ENCODE assay signal across 9 cellular contexts in genomic region chr3:187986514-187986934, GRCh38.
A peak's percentile ranks its signal among the peaks of the same experiment; 100 is the strongest.
DNase-seq lines count a peak whose midpoint lies in the region; ATAC-seq, FAIRE-seq and TF ChIP-seq lines count a peak whose summit lies in the region.
"Had no signal": no experiment of that assay in that cellular context is flagged by ENCODE, and none has a peak within 500 bp of the region (broad histone marks: within the 10 kb centered on the region; RNA-seq: fewer than 3 reads in every experiment).

No MANE protein-coding gene starts in this region.

- H3K27ac Mint-ChIP-seq in osteocyte (ENCODE audit: unreplicated experiment) = no peak overlapping the region

- DNase-seq in ELF-1 (ENCODE audit: low read depth, low spot score) (peak; percentile 53), RCC 7860 (ENCODE audit: low spot score) (peak; percentile 94), K562 (ENCODE audit: extremely low read depth in 1 of 4, low spot score in 3 of 4) (peak in 2 of 4 experiments; percentile 28 to 43), vagina (ENCODE audit: extremely low spot score in 2 of 2) (no peak), osteocyte (ENCODE audit: extremely low spot score, unreplicated experiment) (no peak), putamen (ENCODE audit: low spot score) (no peak)

- TF ChIP-seq POLR2A in K562 (conservative IDR thresholded peaks at IDR 0.05) = no peak
- TF ChIP-seq POLR2A in vagina (IDR thresholded peaks at IDR 0.05) = no peak

- TF ChIP-seq CTCF in K562 (IDR thresholded peaks at IDR 0.05 in 2 of 3, conservative IDR thresholded peaks at IDR 0.05 in 1 of 3; ENCODE audit: insufficient read depth in 2 of 3, low read depth in 1 of 3, low read length in 3 of 3) (no peak), vagina (IDR thresholded peaks at IDR 0.05) (no peak), osteocyte (IDR thresholded peaks at IDR 0.05) (no peak)

- H3K4me3 Mint-ChIP-seq in osteocyte (ENCODE audit: unreplicated experiment) = no peak overlapping the region

- intact Hi-C loops in K562 (cut with micrococcal nuclease) (loop anchor here (10.0 kb wide), 1 partner anchor 242 kb away; the partner anchor contains the start of gene BCL6), vagina (cut with DNase I) (no loop called here)

- no peaks in the 10 kb centered on the region for H3K9me1 ChIP-seq in K562 (ENCODE audit: control insufficient read depth, insufficient read depth, low read length)

- in situ Hi-C loops in K562 (cut with MboI) = no loop called here

- POLR2A ChIA-PET in K562 (lab: Yijun Ruan, JAX) = interaction anchor here (0.6 to 1.0 kb wide), 2 partner anchors 8 to 86 kb away, joined by 3 read pairs; no protein-coding TSS in a partner anchor

- TF ChIP-seq RAD21 in K562 (CRISPR knock-in tag; conservative IDR thresholded peaks at IDR 0.05 in 1 of 2, IDR thresholded peaks at IDR 0.05 in 1 of 2) = no peak

- no peaks in the 10 kb centered on the region for H3K27me3 Mint-ChIP-seq in osteocyte (ENCODE audit: unreplicated experiment)

- peaks cover 0 to 17% of the 10 kb centered on the region in 2 experiments; a peak in 3 of 5 replicates for H3K4me1 ChIP-seq in K562 (replicated peaks in 1 of 2; ENCODE audit: control insufficient read depth in 2 of 2, insufficient read depth in 2 of 2, low read length in 2 of 2)
- peaks cover 18% of the 10 kb centered on the region for H3K4me1 ChIP-seq in skeletal muscle satellite cell (ENCODE audit: control insufficient read depth, insufficient read depth, low read length)
- H3K4me1 ChIP-seq in vagina = no peaks in the 10 kb centered on the region

- H4K20me1 ChIP-seq in K562 (replicated peaks; ENCODE audit: control insufficient read depth, insufficient read depth, low read length) = no peaks in the 10 kb centered on the region

- H3K9me3 Mint-ChIP-seq in osteocyte (ENCODE audit: unreplicated experiment) = no peaks in the 10 kb centered on the region

- peak; percentile 88 for FAIRE-seq in RCC 7860 (lab: Jason Lieb, UNC)
- no peak for FAIRE-seq in K562 (lab: Jason Lieb, UNC)
- FAIRE-seq: endometrium had no signal

- H3K4me2 ChIP-seq in K562 (ENCODE audit: insufficient read depth, low read length) = peak overlapping the region; percentile 45
- H3K4me2 ChIP-seq in skeletal muscle satellite cell (ENCODE audit: low read length) = peak overlapping the region; percentile 10

- no peak overlapping the region for H3K4me3 ChIP-seq in K562
- H3K4me3 ChIP-seq in skeletal muscle satellite cell (ENCODE audit: low read length) = no peak overlapping the region
- no peak overlapping the region for H3K4me3 ChIP-seq in vagina

- no peaks in the 10 kb centered on the region for H3K9me3 ChIP-seq in K562 (replicated peaks; ENCODE audit: control insufficient read depth, insufficient read depth, low read depth, low read length)
- no peaks in the 10 kb centered on the region for H3K9me3 ChIP-seq in skeletal muscle satellite cell (replicated peaks; ENCODE audit: low read length)
- H3K9me3 ChIP-seq in vagina = no peaks in the 10 kb centered on the region

- WGBS in K562 (ENCODE audit: insufficient coverage, low coverage, missing lambda C conversion rate) = 0% methylated on average over 4 of the region's 5 CpGs

- peak overlapping the region; percentile 68; the same call in 1 of the 2 replicates for H2AFZ ChIP-seq in K562 (ENCODE audit: low read depth, low read length)

- peak; percentile 87 for ATAC-seq in K562
- no peak for ATAC-seq in HG03097 (IDR thresholded peaks at IDR 0.05; ENCODE audit: low FRiP score, unreplicated experiment)

- H3K27me3 ChIP-seq in K562 (ENCODE audit: control insufficient read depth in 2 of 2, insufficient read depth in 2 of 2, low read length in 2 of 2) = peaks cover 0 to 5% of the 10 kb centered on the region in 2 experiments; a peak in 1 of 5 replicates
- no peaks in the 10 kb centered on the region for H3K27me3 ChIP-seq in skeletal muscle satellite cell (ENCODE audit: control insufficient read depth, insufficient read depth, low read length)
- no peaks in the 10 kb centered on the region for H3K27me3 ChIP-seq in vagina

- H3K9ac ChIP-seq in K562 (ENCODE audit: insufficient read depth in 1 of 2, low read depth in 2 of 2, low read length in 2 of 2) = no peak overlapping the region
- H3K9ac ChIP-seq in skeletal muscle satellite cell (ENCODE audit: low read depth, low read length) = peak overlapping the region; percentile 3

- peaks cover 17% of the 10 kb centered on the region for H3K4me1 Mint-ChIP-seq in osteocyte (ENCODE audit: unreplicated experiment)

- no peaks in the 10 kb centered on the region for H3K79me2 ChIP-seq in K562 (ENCODE audit: control insufficient read depth, insufficient read depth, low read length)

- no TSS peak for BruUV-seq in K562 (replicated peaks; lab: Mats Ljungman, UMichigan)

- peak overlapping the region; percentile 28; the same call in 1 of the 3 replicates for H3K27ac ChIP-seq in K562 (ENCODE audit: extremely low read depth, low read depth, low read length)
- H3K27ac ChIP-seq in vagina = no peak overlapping the region

- CTCF ChIA-PET in K562 (lab: Yijun Ruan, JAX; ENCODE audit: low intra/inter-chr PET ratio) = no interaction called here

- no peaks in the 10 kb centered on the region for H3K36me3 Mint-ChIP-seq in osteocyte (ENCODE audit: unreplicated experiment)

- no peaks in the 10 kb centered on the region for H3K36me3 ChIP-seq in K562 (ENCODE audit: control insufficient read depth, insufficient read depth, low read length)
- no peaks in the 10 kb centered on the region for H3K36me3 ChIP-seq in skeletal muscle satellite cell (ENCODE audit: insufficient read depth, low read length)
- no peaks in the 10 kb centered on the region for H3K36me3 ChIP-seq in vagina

- TF ChIP-seq EP300 in K562 (IDR thresholded peaks at IDR 0.05; ENCODE audit: low read length) = no peak; the same call in 1 of the 2 replicates

TF ChIP-seq in K562, 482 proteins besides CTCF, POLR2A, EP300 and RAD21 (continues in another document):
- TF ChIP-seq ZNF316 (IDR thresholded peaks at IDR 0.05) (peak; percentile 45), E2F8 (IDR thresholded peaks at IDR 0.05; ENCODE audit: low read depth, partially characterized antibody) (no peak), FOS (IDR thresholded peaks at IDR 0.05; ENCODE audit: extremely low read depth, insufficient read length) (peak; percentile 24), KHSRP (IDR thresholded peaks at IDR 0.05) (no peak), HES1 (IDR thresholded peaks at IDR 0.05; ENCODE audit: low read depth) (no peak), NFE2 (IDR thresholded peaks at IDR 0.05; ENCODE audit: low read depth) (peak; percentile 87), ATF3 (IDR thresholded peaks at IDR 0.05) (peak; percentile 81), ATF3 (CRISPR knock-in tag; conservative IDR thresholded peaks at IDR 0.05) (no peak), MEF2D (tag; conservative IDR thresholded peaks at IDR 0.05; ENCODE audit: low read depth) (peak; percentile 43; the same call in 1 of the 2 replicates), NFE2L1 (tag; IDR thresholded peaks at IDR 0.05; ENCODE audit: borderline replicate concordance, low read depth) (0 out of 2 replicates have a peak, but pooled peaks have one; percentile 6), MYC (IDR thresholded peaks at IDR 0.05; ENCODE audit: low read depth, low read length) (no peak), MYC (CRISPR knock-in tag; IDR thresholded peaks at IDR 0.05; ENCODE audit: borderline replicate concordance, low read depth) (no peak), CREM (IDR thresholded peaks at IDR 0.05; ENCODE audit: low read depth) (0 out of 2 replicates have a peak, but pooled peaks have one; percentile 13), CCNT2 (IDR thresholded peaks at IDR 0.05; ENCODE audit: borderline replicate concordance, extremely low read depth, insufficient read length, low read depth, low read length) (peak; percentile 18), CEBPB (tag; IDR thresholded peaks at IDR 0.05) (no peak), NRF1 (conservative IDR thresholded peaks at IDR 0.05 in 1 of 2, IDR thresholded peaks at IDR 0.05 in 1 of 2) (0 out of 4 replicates have a peak, but pooled peaks of 1 of the 2 experiments have one; percentile 10), C11orf30 (IDR thresholded peaks at IDR 0.05; ENCODE audit: low read depth) (peak; percentile 72)

Comparison
In these comparisons a context has a peak if more than half of its experiments do, and no peak if none do; other contexts are left out.
1. DNase-seq: peak in ELF-1 (single experiment) and RCC 7860 (single experiment); none in vagina (0 of 2), osteocyte (single experiment) and putamen (single experiment).